9 cellular contexts compared by ENCODE assay signal in genomic region chr6:167103041-167103816, GRCh38.
A peak's percentile ranks its signal among the peaks of the same experiment; 100 is the strongest.
DNase-seq lines count a peak whose midpoint lies in the region; ATAC-seq and TF ChIP-seq lines count a peak whose summit lies in the region.
"Had no signal": no experiment of that assay in that cellular context is flagged by ENCODE, and none has a peak within 500 bp of the region (broad histone marks: within the 10 kb centered on the region; RNA-seq: fewer than 3 reads in every experiment).

No MANE protein-coding gene starts in this region.

- H3K9me3 ChIP-seq in BLaER1: peaks cover 36% of the 10 kb centered on the region
- H3K9me3 ChIP-seq: HAP-1 had no signal

- H3K4me3 ChIP-seq in BLaER1: peak overlapping the region; percentile 16; the same call in 1 of the 2 replicates
- H3K4me3 ChIP-seq: HAP-1 had no signal

- H3K36me3 ChIP-seq in BLaER1: no peaks in the 10 kb centered on the region
- H3K36me3 ChIP-seq: HAP-1 had no signal

- peaks cover 74% of the 10 kb centered on the region for H3K4me1 Mint-ChIP-seq in nephron progenitor cell

- ATAC-seq in GM19035 (IDR thresholded peaks at IDR 0.05; ENCODE audit: unreplicated experiment) (peak; percentile 96), HG02852 (IDR thresholded peaks at IDR 0.05; ENCODE audit: unreplicated experiment) (peak; percentile 93)

- no peaks in the 10 kb centered on the region for H4K20me1 ChIP-seq in BLaER1

- H3K27me3 ChIP-seq in BLaER1: no peaks in the 10 kb centered on the region

- H3K27ac Mint-ChIP-seq in nephron progenitor cell: no peak overlapping the region

- H3K27me3 Mint-ChIP-seq in nephron progenitor cell (ENCODE audit: low read depth, poor library complexity): peaks cover 7% of the 10 kb centered on the region

- no peak overlapping the region for H3K4me3 Mint-ChIP-seq in nephron progenitor cell

- TF ChIP-seq CTCF in nephron progenitor cell (IDR thresholded peaks at IDR 0.05): no peak

- H3K9me3 Mint-ChIP-seq in nephron progenitor cell: peaks cover 24% of the 10 kb centered on the region

- peaks cover 62% of the 10 kb centered on the region for H3K4me1 ChIP-seq in BLaER1
- H3K4me1 ChIP-seq: HAP-1 had no signal

- H3K4me2 ChIP-seq in BLaER1: peak overlapping the region; percentile 87

- H3K9ac ChIP-seq in BLaER1: peak overlapping the region; percentile 27; the same call in 1 of the 2 replicates

- DNase-seq in MV-4-11 (lab: John Stamatoyannopoulos, UW) (peak; percentile 33), amniotic stem cell (lab: John Stamatoyannopoulos, UW) (no peak), NCI-H1694 treated with DMSO at 0.1 percent for 48 hours (lab: John Stamatoyannopoulos, UW) (no peak), nephron progenitor cell (no peak)
- DNase-seq in stimulated activated CD4-positive, alpha-beta T cell treated with anti-CD3 and anti-CD28 coated beads, Interleukin-2, amount 100 ng/mL, for 24 hours: no peak

- H3K36me3 Mint-ChIP-seq in nephron progenitor cell (ENCODE audit: low read depth): no peaks in the 10 kb centered on the region

- H3K27ac ChIP-seq in BLaER1: peak overlapping the region; percentile 69
